24 cellular contexts compared by ENCODE assay signal in the genomic region with DNA sequence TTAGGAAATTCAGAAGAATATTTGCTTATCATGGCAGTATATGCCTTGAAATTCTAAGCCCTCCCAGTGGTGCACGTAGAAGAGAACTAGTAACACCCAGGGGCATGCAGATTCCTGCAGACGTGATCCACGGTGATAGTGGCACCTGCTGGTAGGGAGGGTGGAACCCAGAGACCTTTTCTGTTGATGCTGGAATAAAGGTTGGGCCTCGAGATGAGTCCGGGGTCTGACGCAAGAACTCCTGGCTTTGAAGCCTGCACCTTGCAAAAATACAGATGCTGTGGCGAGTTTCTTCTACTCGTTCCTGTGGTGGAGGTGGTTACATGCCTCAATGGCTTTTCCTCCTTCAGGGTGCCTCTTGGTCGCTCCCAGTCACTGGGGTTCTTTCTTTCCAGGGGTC. TPM values are rescaled to one million over a fixed set of nuclear protein-coding genes. Genes with fewer than 3 reads are reported as not detected.
A peak's percentile ranks its signal among the peaks of the same experiment; 100 is the strongest.
DNase-seq lines count a peak whose midpoint lies in the region; ATAC-seq, FAIRE-seq and TF ChIP-seq lines count a peak whose summit lies in the region.
"Had no signal": no experiment of that assay in that cellular context is flagged by ENCODE, and none has a peak within 500 bp of the region (broad histone marks: within the 10 kb centered on the region; RNA-seq: fewer than 3 reads in every experiment).

No MANE protein-coding gene starts in this region.

- H3K9ac ChIP-seq in DND-41 (ENCODE audit: low read depth, low read length) (no peak overlapping the region), HepG2 (ENCODE audit: insufficient read depth, low read depth, low read length) (no peak overlapping the region)
- H3K9ac ChIP-seq: parathyroid adenoma had no signal

- H3K4me1 Mint-ChIP-seq in type B pancreatic cell (ENCODE audit: unreplicated experiment): peaks cover 3% of the 10 kb centered on the region
- H3K4me1 Mint-ChIP-seq: nephron progenitor cell had no signal

- in situ Hi-C loops in HepG2 (cut with HindIII; ENCODE audit: extremely low pct_ligation_motif_present, low pct_unique_long_range_greater_than_20kb): no loop called here

- TF ChIP-seq CTCF in DND-41 (IDR thresholded peaks at IDR 0.05; ENCODE audit: borderline replicate concordance, extremely low read depth, low read length, poor library complexity, severe bottlenecking): peak; percentile 7
- TF ChIP-seq CTCF in fibroblast of villous mesenchyme (IDR thresholded peaks at IDR 0.05; ENCODE audit: insufficient read depth, low read depth, low read length): peak; percentile 6
- peak; percentile 18; the same call in 1 of the 2 replicates for TF ChIP-seq CTCF in HepG2 (CRISPR knock-in tag; IDR thresholded peaks at IDR 0.05)
- no peak for TF ChIP-seq CTCF in type B pancreatic cell (conservative IDR thresholded peaks at IDR 0.05)

- no peak overlapping the region for H2AFZ ChIP-seq in DND-41 (ENCODE audit: low read depth, low read length)
- H2AFZ ChIP-seq in HepG2 (ENCODE audit: low read length): no peak overlapping the region
- H2AFZ ChIP-seq: parathyroid adenoma had no signal

- ATAC-seq in DND-41 (ENCODE audit: insufficient read depth, low read depth) (peak; percentile 31; the same call in 1 of the 3 replicates), HepG2 (no peak)
- ATAC-seq: activated CD4-positive, CD25-positive, alpha-beta regulatory T cell treated with anti-CD3 and anti-CD28 coated beads, Interleukin-2, amount 50 U/mL, for 24 hours; left lung had no signal

- peaks cover 82% of the 10 kb centered on the region for H3K36me3 ChIP-seq in DND-41 (ENCODE audit: insufficient read depth, low read length)
- peaks cover 14 to 72% of the 10 kb centered on the region in 2 experiments for H3K36me3 ChIP-seq in HepG2 (replicated peaks in 1 of 2; ENCODE audit: control insufficient read depth in 1 of 2, insufficient read depth in 2 of 2, low read length in 2 of 2)
- H3K36me3 ChIP-seq in MG63: peaks cover 52% of the 10 kb centered on the region
- H3K36me3 ChIP-seq: colonic mucosa had no signal

- no peaks in the 10 kb centered on the region for H3K4me1 ChIP-seq in DND-41 (ENCODE audit: insufficient read depth, low read length)
- H3K4me1 ChIP-seq in HepG2 (ENCODE audit: insufficient read depth, low read length): no peaks in the 10 kb centered on the region
- H3K4me1 ChIP-seq: colonic mucosa, left lung had no signal

- WGBS in HepG2 (ENCODE audit: low lambda C conversion rate): 96% methylated on average over 9 of the region's 9 CpGs

- no peak for DNase-seq in DND-41
- DNase-seq in Jurkat, Clone E6-1 (ENCODE audit: low read depth, low spot score): peak; percentile 55
- no peak for DNase-seq in fibroblast of villous mesenchyme (ENCODE audit: low read depth)
- no peak for DNase-seq in HepG2 (ENCODE audit: low spot score)
- no peak for DNase-seq in type B pancreatic cell (ENCODE audit: extremely low spot score, unreplicated experiment)
- no peak for DNase-seq in pons (ENCODE audit: low spot score)
- no peak for DNase-seq in putamen (ENCODE audit: low spot score)
- no peak for DNase-seq in MG63
- DNase-seq: activated gamma-delta T cell; brain microvascular endothelial cell; CD4-positive, alpha-beta T cell; colonic mucosa; DMS 273 treated with DMSO at 0.1 percent for 48 hours; HFFc6; left lung; NCI-H2029 treated with DMSO at 0.1 percent for 48 hours; NCI-H226; nephron progenitor cell; stimulated activated CD8-positive, alpha-beta memory T cell treated with anti-CD3 and anti-CD28 coated beads, Interleukin-4, amount 100 ng/mL, for 48 hours; stomach; SW 1271; transverse colon had no signal

- H3K27ac Mint-ChIP-seq in type B pancreatic cell: no peak overlapping the region
- H3K27ac Mint-ChIP-seq: CD4-positive, alpha-beta T cell; HFFc6 had no signal

- TF ChIP-seq EP300 in HepG2 (IDR thresholded peaks at IDR 0.05; ENCODE audit: low read depth in 2 of 2, low read length in 2 of 2): no peak
- TF ChIP-seq EP300 in HepG2 (CRISPR knock-in tag; IDR thresholded peaks at IDR 0.05; ENCODE audit: borderline replicate concordance): no peak

- POLR2A ChIA-PET in HepG2 (lab: Yijun Ruan, JAX): no interaction called here

- intact Hi-C loops in HepG2 (cut with micrococcal nuclease; ENCODE audit: unreplicated experiment): no loop called here

- H3K27ac ChIP-seq in DND-41 (ENCODE audit: low read length) (no peak overlapping the region), HepG2 (ENCODE audit: extremely low read length, insufficient read depth, low read length) (no peak overlapping the region)
- H3K27ac ChIP-seq: brain microvascular endothelial cell, colonic mucosa, left lung, parathyroid adenoma, stomach, transverse colon had no signal

- H3K4me3 ChIP-seq in DND-41 (ENCODE audit: low read depth in 1 of 2, low read length in 2 of 2) (no peak overlapping the region), fibroblast of villous mesenchyme (ENCODE audit: low read depth, low read length) (no peak overlapping the region), HepG2 (replicated peaks in 1 of 3; ENCODE audit: insufficient read depth in 1 of 3, low read depth in 2 of 3, low read length in 3 of 3) (no peak overlapping the region), MG63 (no peak overlapping the region)
- no peak overlapping the region for H3K4me3 ChIP-seq in Jurkat, Clone E6-1 (ENCODE audit: low read length)
- H3K4me3 ChIP-seq: colonic mucosa, left lung, stomach, transverse colon had no signal

- H3K9me3 ChIP-seq in DND-41 (ENCODE audit: insufficient read depth, low read length, severe bottlenecking) (no peaks in the 10 kb centered on the region), HepG2 (ENCODE audit: low read length) (no peaks in the 10 kb centered on the region), MG63 (no peaks in the 10 kb centered on the region)
- H3K9me3 ChIP-seq: colonic mucosa, left lung, stomach, transverse colon had no signal

- no peak for FAIRE-seq in HepG2 (lab: Jason Lieb, UNC)

- peaks cover 32% of the 10 kb centered on the region for H3K36me3 Mint-ChIP-seq in type B pancreatic cell

- no peaks in the 10 kb centered on the region for H3K9me3 Mint-ChIP-seq in type B pancreatic cell
- H3K9me3 Mint-ChIP-seq: CD4-positive, alpha-beta T cell; HFFc6; nephron progenitor cell had no signal

- H3K79me2 ChIP-seq in DND-41 (ENCODE audit: insufficient read depth, low read length) (peaks cover 13% of the 10 kb centered on the region; the same call in 1 of the 2 replicates), HepG2 (ENCODE audit: insufficient read depth, low read length) (no peaks in the 10 kb centered on the region)

- no TSS peak for BruUV-seq in HepG2 (replicated peaks; lab: Mats Ljungman, UMichigan)

- CTCF ChIA-PET in HepG2 (lab: Yijun Ruan, JAX; ENCODE audit: low intra/inter-chr PET ratio, low total read pairs): no interaction called here

- H4K20me1 ChIP-seq in DND-41 (ENCODE audit: insufficient read depth, low read length): peaks cover 18% of the 10 kb centered on the region
- no peaks in the 10 kb centered on the region for H4K20me1 ChIP-seq in HepG2 (ENCODE audit: insufficient read depth, low read length)

- no peak for TF ChIP-seq RAD21 in HepG2 (CRISPR knock-in tag; IDR thresholded peaks at IDR 0.05)

- H3K4me2 ChIP-seq in DND-41 (ENCODE audit: insufficient read depth, low read length) (no peak overlapping the region), HepG2 (ENCODE audit: low read depth, low read length) (no peak overlapping the region)

- H3K4me3 Mint-ChIP-seq in type B pancreatic cell: no peak overlapping the region
- H3K4me3 Mint-ChIP-seq: CD4-positive, alpha-beta T cell; HFFc6; nephron progenitor cell had no signal

- no peaks in the 10 kb centered on the region for H3K27me3 Mint-ChIP-seq in type B pancreatic cell
- H3K27me3 Mint-ChIP-seq: CD4-positive, alpha-beta T cell had no signal

- TF ChIP-seq POLR2A in HepG2 (IDR thresholded peaks at IDR 0.05; ENCODE audit: insufficient read depth in 1 of 2, low read depth in 2 of 2, low read length in 2 of 2): no peak

- H3K27me3 ChIP-seq in DND-41 (ENCODE audit: insufficient read depth, low read length, poor library complexity): no peaks in the 10 kb centered on the region
- H3K27me3 ChIP-seq in HepG2 (ENCODE audit: control insufficient read depth in 1 of 2, insufficient read depth in 2 of 2, low read length in 2 of 2): no peaks in the 10 kb centered on the region
- no peaks in the 10 kb centered on the region for H3K27me3 ChIP-seq in MG63
- H3K27me3 ChIP-seq: brain microvascular endothelial cell, colonic mucosa, left lung, stomach, transverse colon had no signal

RNA-seq across cellular contexts. Expression of gene PHF2, which starts 39.5 kb away (rescaled TPM):
- 17.7 TPM for polyA plus RNA-seq in Jurkat, Clone E6-1 (2012; ENCODE audit: insufficient read depth, insufficient read length)
- total RNA-seq in fibroblast of villous mesenchyme (14.2 and 15.5 TPM in 2 replicates), HepG2 (2016; rRNA removed; fragmentation: Illumina TruSeq; extraction: Trizol) (9.1 and 9.3 TPM in 2 replicates), type B pancreatic cell (ENCODE audit: low replicate concordance) (28.1 and 34.7 TPM in 2 replicates)
- 0.81 and 1.1 TPM in 2 replicates for total RNA-seq in HepG2 (2016; cell fraction: cytosol; rRNA removed; fragmentation: Illumina TruSeq; extraction: Trizol; ENCODE audit: low read depth)
- 7.2 and 9.5 TPM in 2 replicates for total RNA-seq in HepG2 (2016; cell fraction: insoluble cytoplasmic fraction; rRNA removed; fragmentation: Illumina TruSeq; extraction: Trizol)
- total RNA-seq in HepG2 (2016; cell fraction: membrane; rRNA removed; fragmentation: Illumina TruSeq; extraction: Trizol): 4.9 and 5.3 TPM in 2 replicates
- total RNA-seq in HepG2 (2016; cell fraction: nucleus; rRNA removed; fragmentation: Illumina TruSeq; extraction: Trizol): 8.3 and 9.2 TPM in 2 replicates
- polyA plus RNA-seq in HepG2 (2011; rRNA removed): 6.6 and 7.0 TPM in 2 replicates
- 4.2 and 4.7 TPM in 2 replicates for polyA plus RNA-seq in HepG2 (2011; cell fraction: cytosol; rRNA removed)
- 10.7 and 12.3 TPM in 2 replicates for polyA plus RNA-seq in HepG2 (2011; cell fraction: nucleus; rRNA removed)
- polyA plus RNA-seq in HepG2 (2012): 6.9 and 7.1 TPM in 2 replicates
- polyA plus RNA-seq in HepG2 (2016; cell fraction: cytosol; fragmentation: Illumina TruSeq; extraction: Trizol; ENCODE audit: low read depth): 0.63 TPM in 2 replicates
- polyA plus RNA-seq in HepG2 (2016; cell fraction: insoluble cytoplasmic fraction; fragmentation: Illumina TruSeq; extraction: Trizol; ENCODE audit: low read depth): 9.5 and 12.0 TPM in 2 replicates
- polyA plus RNA-seq in HepG2 (2016; cell fraction: membrane; fragmentation: Illumina TruSeq; extraction: Trizol; ENCODE audit: low read depth): 3.9 and 4.0 TPM in 2 replicates
- polyA plus RNA-seq in HepG2 (2016; cell fraction: nucleus; fragmentation: Illumina TruSeq; extraction: Trizol; ENCODE audit: insufficient read depth, low read depth): 23.0 and 24.9 TPM in 2 replicates
- polyA minus RNA-seq in HepG2 (2011; rRNA and poly(A)+ RNA removed; ENCODE audit: low replicate concordance): 4.6 and 6.3 TPM in 2 replicates
- 4.8 and 5.0 TPM in 2 replicates for polyA minus RNA-seq in HepG2 (2011; cell fraction: cytosol; rRNA and poly(A)+ RNA removed)
- polyA minus RNA-seq in HepG2 (2011; cell fraction: nucleus; rRNA and poly(A)+ RNA removed): 4.2 and 5.1 TPM in 2 replicates
- 6.6 and 7.0 TPM in 2 replicates for total RNA-seq in MG63 (2014; rRNA removed; shearing (Covaris generic); ENCODE audit: low replicate concordance)
